8 cellular contexts compared by ENCODE assay signal in the genomic region with DNA sequence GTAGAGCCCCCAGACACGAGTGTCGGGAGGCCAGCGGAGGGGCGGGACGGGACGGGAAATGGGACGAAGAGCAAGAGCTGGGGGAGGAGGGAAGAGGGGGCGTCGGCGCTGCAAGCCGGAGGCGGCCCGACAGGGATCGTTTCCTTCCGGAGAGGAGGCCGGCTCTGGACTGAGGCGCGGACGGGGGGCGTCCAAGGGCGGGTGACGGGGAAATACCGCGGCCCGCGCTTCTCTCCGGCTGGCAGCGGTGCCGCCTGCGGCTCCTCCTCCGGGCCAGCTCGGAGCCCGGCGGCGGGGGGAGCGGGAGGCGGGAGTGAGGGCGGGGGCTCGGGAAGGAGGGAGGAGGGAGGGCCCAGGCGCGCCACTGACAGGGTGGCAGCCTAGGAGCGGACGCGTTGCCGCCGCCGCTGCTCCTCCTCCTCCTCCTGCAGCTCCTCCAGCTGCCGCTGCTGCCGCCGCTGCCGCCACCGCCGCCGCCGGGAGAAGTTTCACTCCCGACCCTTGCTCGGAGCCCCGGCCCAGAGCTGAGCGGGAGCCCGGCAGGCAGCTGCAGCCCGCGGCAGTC. TPM values are rescaled to one million over a fixed set of nuclear protein-coding genes. Genes with fewer than 3 reads are reported as not detected.
DNase-seq lines count a peak whose midpoint lies in the region; ATAC-seq, FAIRE-seq and TF ChIP-seq lines count a peak whose summit lies in the region.

A gene (plus strand): TSS at position 364 of the 565 bp plus-strand sequence.

- H3K4me3 Mint-ChIP-seq in activated T-cell treated with anti-CD3 and anti-CD28 coated beads, Interleukin-2, amount 50 U/mL, for 4 hours, result peak within 1 kb of the TSS; percentile 76

- TF ChIP-seq POLR2A in GM12892 (IDR thresholded peaks at IDR 0.05; ENCODE audit: low read depth, low read length), result no peak

- H3K4me3 ChIP-seq in fibroblast of the aortic adventitia (ENCODE audit: low read depth, low read length), result peak within 1 kb of the TSS; percentile 68
- H3K4me3 ChIP-seq in muscle layer of duodenum (ENCODE audit: low read depth in 1 of 2, low read length in 2 of 2), result peak within 1 kb of the TSS; percentile 60 to 90

- no peak for FAIRE-seq in GM12892 (lab: Jason Lieb, UNC)

- H3K4me1 ChIP-seq in muscle layer of duodenum (ENCODE audit: control insufficient read depth in 1 of 2, insufficient read depth in 2 of 2, low read length in 2 of 2), result no peaks in the 10 kb centered on the region

- H3K36me3 ChIP-seq in muscle layer of duodenum (ENCODE audit: control insufficient read depth in 1 of 2, insufficient read depth in 2 of 2, low read length in 2 of 2), result no peaks in the 10 kb centered on the region

- no peaks in the 10 kb centered on the region for H3K9me3 ChIP-seq in muscle layer of duodenum (ENCODE audit: control insufficient read depth in 1 of 2, low read length in 2 of 2)

- DNase-seq in GM12892 (ENCODE audit: insufficient read length) (peak; percentile 22), NCI-H2227 (lab: John Stamatoyannopoulos, UW; ENCODE audit: unreplicated experiment) (peak; percentile 62), fibroblast of the aortic adventitia (ENCODE audit: low read depth) (peak; percentile 55), substantia nigra (lab: John Stamatoyannopoulos, UW) (peak; percentile 26 to 87 (median 68))
- DNase-seq in activated T-cell treated with anti-CD3 and anti-CD28 coated beads, Interleukin-2, amount 50 U/mL, for 4 hours, result no peak

- H3K27ac ChIP-seq in 22Rv1, result peak within 1 kb of the TSS; percentile 61
- H3K27ac ChIP-seq in muscle layer of duodenum (ENCODE audit: low read length), result peak within 1 kb of the TSS; percentile 72
- peak within 1 kb of the TSS; percentile 83 for H3K27ac ChIP-seq in substantia nigra (ENCODE audit: low read depth, low read length, poor library complexity, severe bottlenecking)

- peak; percentile 51 for ATAC-seq in HG02870 (IDR thresholded peaks at IDR 0.05; ENCODE audit: unreplicated experiment)
- ATAC-seq in activated T-cell treated with anti-CD3 and anti-CD28 coated beads, Interleukin-2, amount 50 U/mL, for 4 hours, result peak; percentile 84

- peaks cover 49% of the 10 kb centered on the region for H3K27me3 Mint-ChIP-seq in activated T-cell treated with anti-CD3 and anti-CD28 coated beads, Interleukin-2, amount 50 U/mL, for 4 hours (ENCODE audit: low read depth)

- no peaks in the 10 kb centered on the region for H3K36me3 Mint-ChIP-seq in activated T-cell treated with anti-CD3 and anti-CD28 coated beads, Interleukin-2, amount 50 U/mL, for 4 hours (ENCODE audit: insufficient read depth)

- no peaks in the 10 kb centered on the region for H3K9me3 Mint-ChIP-seq in activated T-cell treated with anti-CD3 and anti-CD28 coated beads, Interleukin-2, amount 50 U/mL, for 4 hours

- H3K27me3 ChIP-seq in muscle layer of duodenum (ENCODE audit: low read depth, low read length), result no peaks in the 10 kb centered on the region

- TF ChIP-seq CTCF in 22Rv1 (IDR thresholded peaks at IDR 0.05) (peak; percentile 20; the same call in 1 of the 2 replicates), fibroblast of the aortic adventitia (IDR thresholded peaks at IDR 0.05; ENCODE audit: insufficient read depth, low read length) (no peak)

- H3K4me1 Mint-ChIP-seq in activated T-cell treated with anti-CD3 and anti-CD28 coated beads, Interleukin-2, amount 50 U/mL, for 4 hours (ENCODE audit: low read depth), result peaks cover 12% of the 10 kb centered on the region

RNA-seq across cellular contexts. Expression of the gene that starts here (rescaled TPM):
- not detected for polyA plus RNA-seq in GM12892 (2012; ENCODE audit: missing spikeins)
- total RNA-seq in activated T-cell treated with anti-CD3 and anti-CD28 coated beads, Interleukin-2, amount 50 U/mL, for 4 hours, result not detected
- total RNA-seq in fibroblast of the aortic adventitia (ENCODE audit: low replicate concordance), result 2.9 and 17.8 TPM in 2 replicates

Comparison
In these comparisons a context has a peak if more than half of its experiments do, and no peak if none do; other contexts are left out.
1. Peak in ATAC-seq in activated T-cell treated with anti-CD3 and anti-CD28 coated beads, Interleukin-2, amount 50 U/mL, for 4 hours; RNA of the gene not detected or under 1 TPM.